ENCODE assay signal across 18 cellular contexts in genomic region chr18:46536215-46536874, GRCh38.
A peak's percentile ranks its signal among the peaks of the same experiment; 100 is the strongest.
DNase-seq lines count a peak whose midpoint lies in the region; ATAC-seq and TF ChIP-seq lines count a peak whose summit lies in the region.
"Had no signal": no experiment of that assay in that cellular context is flagged by ENCODE, and none has a peak within 500 bp of the region (broad histone marks: within the 10 kb centered on the region; RNA-seq: fewer than 3 reads in every experiment).

No MANE protein-coding gene starts in this region.

- intact Hi-C loops in Calu3 (cut with micrococcal nuclease; ENCODE audit: unreplicated experiment) = no loop called here
- intact Hi-C loops in posterior vena cava (cut with DNase I) = no loop called here

- H3K9me3 Mint-ChIP-seq in Calu3 (ENCODE audit: low read depth, unreplicated experiment) = no peaks in the 10 kb centered on the region
- H3K9me3 Mint-ChIP-seq in activated T-helper 17 cell treated with anti-CD3 and anti-CD28 coated beads, Interleukin-2, amount 50 U/mL, for 72 hours = no peaks in the 10 kb centered on the region
- H3K9me3 Mint-ChIP-seq in activated T-cell treated with anti-CD3 and anti-CD28 coated beads, Interleukin-2, amount 50 U/mL, for 4 hours = no peaks in the 10 kb centered on the region
- H3K9me3 Mint-ChIP-seq: HFFc6; stimulated activated naive CD8-positive, alpha-beta T cell treated with anti-CD3 and anti-CD28 coated beads, Interleukin-15, amount 100 ng/mL, for 72 hours had no signal

- peak; percentile 69 for DNase-seq in Calu3
- peak; percentile 2 for DNase-seq in LHCN-M2 (ENCODE audit: low read depth)
- DNase-seq in kidney tubule cell (ENCODE audit: low spot score) = peak; percentile 71
- DNase-seq in posterior vena cava (ENCODE audit: low spot score) = no peak
- no peak for DNase-seq in islet precursor cell
- DNase-seq in GM13977 (ENCODE audit: low spot score) = no peak
- no peak for DNase-seq in activated T-cell treated with anti-CD3 and anti-CD28 coated beads, Interleukin-2, amount 50 U/mL, for 4 hours
- DNase-seq: activated T-cell treated with anti-CD3 and anti-CD28 coated beads, Interleukin-2, amount 50 U/mL, for 1 hour; heart left ventricle; HFFc6; kidney; NCI-H2081 treated with DMSO at 0.1 percent for 48 hours; NCI-H774; pancreas; SIG-M5; stimulated activated naive CD8-positive, alpha-beta T cell treated with anti-CD3 and anti-CD28 coated beads, Interleukin-15, amount 100 ng/mL, for 72 hours had no signal

- in situ Hi-C loops in GM13977 (cut with MboI; ENCODE audit: low pct_unique_long_range_greater_than_20kb, low sequenced_read_pairs, unreplicated experiment) = no loop called here

- TF ChIP-seq CTCF in Calu3 (IDR thresholded peaks at IDR 0.05; ENCODE audit: unreplicated experiment) (no peak), GM13977 (IDR thresholded peaks at IDR 0.05; ENCODE audit: extremely low read depth, insufficient read depth, missing control alignments) (no peak)

- H3K4me1 Mint-ChIP-seq in Calu3 (ENCODE audit: low read depth, unreplicated experiment) = peaks cover 19% of the 10 kb centered on the region
- no peaks in the 10 kb centered on the region for H3K4me1 Mint-ChIP-seq in activated T-helper 17 cell treated with anti-CD3 and anti-CD28 coated beads, Interleukin-2, amount 50 U/mL, for 72 hours
- H3K4me1 Mint-ChIP-seq in activated T-cell treated with anti-CD3 and anti-CD28 coated beads, Interleukin-2, amount 50 U/mL, for 4 hours (ENCODE audit: low read depth) = no peaks in the 10 kb centered on the region
- H3K4me1 Mint-ChIP-seq: stimulated activated naive CD8-positive, alpha-beta T cell treated with anti-CD3 and anti-CD28 coated beads, Interleukin-15, amount 100 ng/mL, for 72 hours had no signal

- BruUV-seq in Calu3 (replicated peaks; lab: Mats Ljungman, UMichigan) = no TSS peak

- no peak overlapping the region for H3K4me3 Mint-ChIP-seq in Calu3 (ENCODE audit: low read depth, unreplicated experiment)
- no peak overlapping the region for H3K4me3 Mint-ChIP-seq in activated T-helper 17 cell treated with anti-CD3 and anti-CD28 coated beads, Interleukin-2, amount 50 U/mL, for 72 hours
- H3K4me3 Mint-ChIP-seq in activated T-cell treated with anti-CD3 and anti-CD28 coated beads, Interleukin-2, amount 50 U/mL, for 4 hours = no peak overlapping the region
- H3K4me3 Mint-ChIP-seq: HFFc6; stimulated activated naive CD8-positive, alpha-beta T cell treated with anti-CD3 and anti-CD28 coated beads, Interleukin-15, amount 100 ng/mL, for 72 hours had no signal

- peak overlapping the region; percentile 56 for H3K27ac Mint-ChIP-seq in Calu3 (ENCODE audit: unreplicated experiment)
- H3K27ac Mint-ChIP-seq in activated T-helper 17 cell treated with anti-CD3 and anti-CD28 coated beads, Interleukin-2, amount 50 U/mL, for 72 hours = no peak overlapping the region
- H3K27ac Mint-ChIP-seq: HFFc6 had no signal

- no peaks in the 10 kb centered on the region for H3K36me3 Mint-ChIP-seq in Calu3 (ENCODE audit: insufficient read depth, unreplicated experiment)
- no peaks in the 10 kb centered on the region for H3K36me3 Mint-ChIP-seq in activated T-helper 17 cell treated with anti-CD3 and anti-CD28 coated beads, Interleukin-2, amount 50 U/mL, for 72 hours (ENCODE audit: low read depth)
- no peaks in the 10 kb centered on the region for H3K36me3 Mint-ChIP-seq in activated T-cell treated with anti-CD3 and anti-CD28 coated beads, Interleukin-2, amount 50 U/mL, for 4 hours (ENCODE audit: insufficient read depth)

- H3K27me3 Mint-ChIP-seq in Calu3 (ENCODE audit: unreplicated experiment) = peaks cover 32% of the 10 kb centered on the region
- peaks cover 8% of the 10 kb centered on the region for H3K27me3 Mint-ChIP-seq in activated T-helper 17 cell treated with anti-CD3 and anti-CD28 coated beads, Interleukin-2, amount 50 U/mL, for 72 hours
- peaks cover 13% of the 10 kb centered on the region for H3K27me3 Mint-ChIP-seq in activated T-cell treated with anti-CD3 and anti-CD28 coated beads, Interleukin-2, amount 50 U/mL, for 4 hours (ENCODE audit: low read depth)
- H3K27me3 Mint-ChIP-seq: stimulated activated naive CD8-positive, alpha-beta T cell treated with anti-CD3 and anti-CD28 coated beads, Interleukin-15, amount 100 ng/mL, for 72 hours had no signal

- peak; percentile 29 for ATAC-seq in activated T-helper 17 cell treated with anti-CD3 and anti-CD28 coated beads, Interleukin-2, amount 50 U/mL, for 72 hours (replicated peaks)
- no peak for ATAC-seq in activated T-cell treated with anti-CD3 and anti-CD28 coated beads, Interleukin-2, amount 50 U/mL, for 4 hours
- ATAC-seq: GM12878; heart left ventricle; pancreas; stimulated activated naive CD8-positive, alpha-beta T cell treated with anti-CD3 and anti-CD28 coated beads, Interleukin-15, amount 100 ng/mL, for 72 hours had no signal

- CTCF ChIA-PET in Calu3 (lab: Charles Lee) = interaction anchor here (0.9 to 1.2 kb wide), 2 partner anchors 256 to 363 kb away, joined by 3 to 4 read pairs; a partner anchor contains a TSS

Comparison
In these comparisons a context has a peak if more than half of its experiments do, and no peak if none do; other contexts are left out.
1. DNase-seq: peak in Calu3 (single experiment), LHCN-M2 (single experiment) and kidney tubule cell (single experiment); none in posterior vena cava (single experiment), islet precursor cell (single experiment), GM13977 (single experiment) and activated T-cell treated with anti-CD3 and anti-CD28 coated beads, Interleukin-2, amount 50 U/mL, for 4 hours (single experiment).